ENCODE assay signal across 11 cellular contexts in genomic region chr19:16543734-16544133, GRCh38. TPM values are rescaled to one million over a fixed set of nuclear protein-coding genes. Genes with fewer than 3 reads are reported as not detected.
A peak's percentile ranks its signal among the peaks of the same experiment; 100 is the strongest.
DNase-seq lines count a peak whose midpoint lies in the region; ATAC-seq and TF ChIP-seq lines count a peak whose summit lies in the region.
"Not testable (repeated sequence)": the region's sequence is repeated elsewhere in the genome, so short reads cannot be mapped to it uniquely, and the experiment has no call there.
"Had no signal": no experiment of that assay in that cellular context is flagged by ENCODE, and none has a peak within 500 bp of the region (broad histone marks: within the 10 kb centered on the region; RNA-seq: fewer than 3 reads in every experiment).

No MANE protein-coding gene starts in this region.

- not testable (repeated sequence) for TF ChIP-seq CTCF in AG04449 (IDR thresholded peaks at IDR 0.05; ENCODE audit: insufficient read depth, low read length, missing control alignments); GM12864 (IDR thresholded peaks at IDR 0.05; ENCODE audit: low read depth, low read length, missing control alignments); chondrocyte (IDR thresholded peaks at IDR 0.05); osteoblast (IDR thresholded peaks at IDR 0.05; ENCODE audit: extremely low read depth, low read depth, low read length)

- peaks cover 33% of the 10 kb centered on the region for H3K4me1 ChIP-seq in Karpas-422 (ENCODE audit: low read length)
- H3K4me1 ChIP-seq in osteoblast (ENCODE audit: insufficient read depth, low read length) = not testable (repeated sequence)

- peak overlapping the region; percentile 85 to 92 (median 92) for H3K4me3 Mint-ChIP-seq in T-cell
- H3K4me3 Mint-ChIP-seq in activated T-helper 17 cell treated with anti-CD3 and anti-CD28 coated beads, Interleukin-2, amount 50 U/mL, for 72 hours = peak overlapping the region; percentile 98
- H3K4me3 Mint-ChIP-seq in chondrocyte (ENCODE audit: unreplicated experiment) = peak overlapping the region; percentile 19
- H3K4me3 Mint-ChIP-seq in memory B cell = peak overlapping the region; percentile 95

- peak overlapping the region; percentile 18; the same call in 1 of the 2 replicates for H3K4me3 ChIP-seq in AG04449 (ENCODE audit: low read depth, low read length)
- peak overlapping the region; percentile 77; the same call in 1 of the 2 replicates for H3K4me3 ChIP-seq in GM12864 (ENCODE audit: low read depth, low read length)
- H3K4me3 ChIP-seq in Karpas-422 (ENCODE audit: low read length) = peak overlapping the region; percentile 88
- H3K4me3 ChIP-seq in osteoblast (ENCODE audit: insufficient read depth, low read length) = not testable (repeated sequence)

- peak overlapping the region; percentile 84 for H3K9ac ChIP-seq in Karpas-422 (ENCODE audit: low read length)

- ATAC-seq in T-cell (replicated peaks in 1 of 4); activated T-helper 17 cell treated with anti-CD3 and anti-CD28 coated beads, Interleukin-2, amount 50 U/mL, for 72 hours (replicated peaks); memory B cell (ENCODE audit: low read depth): not testable (repeated sequence)

- H2AFZ ChIP-seq in Karpas-422 (ENCODE audit: low read length); osteoblast (ENCODE audit: low read length): not testable (repeated sequence)

- not testable (repeated sequence) for H3K9me3 ChIP-seq in Karpas-422 (ENCODE audit: low read length); osteoblast (ENCODE audit: low read depth, low read length)

- H3K36me3 ChIP-seq in Karpas-422 (ENCODE audit: insufficient read depth, low read length) (peaks cover 18% of the 10 kb centered on the region), osteoblast (ENCODE audit: insufficient read depth, low read length) (peaks cover 11% of the 10 kb centered on the region)

- not testable (repeated sequence) for H3K9me2 ChIP-seq in Karpas-422 (replicated peaks; ENCODE audit: insufficient read depth, low read length)

- H3K4me2 ChIP-seq in Karpas-422 (ENCODE audit: low read depth, low read length, poor library complexity, severe bottlenecking) (peak overlapping the region; percentile 97), osteoblast (ENCODE audit: insufficient read depth, low read length) (peak overlapping the region; percentile 98)

- not testable (repeated sequence) for DNase-seq in AG04449 (ENCODE audit: low read depth, low spot score); GM12864 (ENCODE audit: low read depth); Karpas-422; T-cell; chondrocyte (ENCODE audit: low spot score); memory B cell (ENCODE audit: low spot score in 2 of 2); osteoblast (ENCODE audit: insufficient read length, low spot score, missing footprints)

- not testable (repeated sequence) for H3K27me3 Mint-ChIP-seq in T-cell; activated T-helper 17 cell treated with anti-CD3 and anti-CD28 coated beads, Interleukin-2, amount 50 U/mL, for 72 hours; chondrocyte (ENCODE audit: low read depth); memory B cell

- H3K79me2 ChIP-seq in Karpas-422 (ENCODE audit: low read length) (peaks cover 52% of the 10 kb centered on the region), osteoblast (ENCODE audit: insufficient read depth, low read length) (peaks cover 63% of the 10 kb centered on the region)

- H3K27ac Mint-ChIP-seq in T-cell (peak overlapping the region; percentile 46 to 87), chondrocyte (ENCODE audit: unreplicated experiment) (peak overlapping the region; percentile 32)
- H3K27ac Mint-ChIP-seq in activated T-helper 17 cell treated with anti-CD3 and anti-CD28 coated beads, Interleukin-2, amount 50 U/mL, for 72 hours = peak overlapping the region; percentile 97
- not testable (repeated sequence) for H3K27ac Mint-ChIP-seq in memory B cell

- H3K36me3 Mint-ChIP-seq in T-cell; chondrocyte (ENCODE audit: low read depth): not testable (repeated sequence)
- peaks cover 46% of the 10 kb centered on the region for H3K36me3 Mint-ChIP-seq in activated T-helper 17 cell treated with anti-CD3 and anti-CD28 coated beads, Interleukin-2, amount 50 U/mL, for 72 hours (ENCODE audit: low read depth)
- H3K36me3 Mint-ChIP-seq in memory B cell = peaks cover 12% of the 10 kb centered on the region

- not testable (repeated sequence) for H3K27me3 ChIP-seq in Karpas-422 (ENCODE audit: low read length); osteoblast (ENCODE audit: insufficient read depth, low read length)

- H3K4me1 Mint-ChIP-seq in T-cell = peaks cover 43 to 49% (median 43%) of the 10 kb centered on the region in 3 donors
- peaks cover 23% of the 10 kb centered on the region for H3K4me1 Mint-ChIP-seq in activated T-helper 17 cell treated with anti-CD3 and anti-CD28 coated beads, Interleukin-2, amount 50 U/mL, for 72 hours
- peaks cover 33% of the 10 kb centered on the region for H3K4me1 Mint-ChIP-seq in chondrocyte (ENCODE audit: low read depth)
- peaks cover 28% of the 10 kb centered on the region for H3K4me1 Mint-ChIP-seq in memory B cell

- CTCF ChIA-PET in AG04449 (lab: Yijun Ruan, JAX) (interaction anchor here (0.7 kb wide), 1 partner anchor 38 kb away, joined by 3 read pairs; no protein-coding TSS in a partner anchor), T-cell (lab: Charles Lee) (interaction anchor here in 1 of 2 donors (1.0 kb wide), 1 partner anchor 22 kb away, joined by 3 read pairs; no protein-coding TSS in a partner anchor)

- peaks cover 19% of the 10 kb centered on the region for H4K20me1 ChIP-seq in Karpas-422 (ENCODE audit: insufficient read depth, low read depth, low read length)
- peaks cover 24% of the 10 kb centered on the region for H4K20me1 ChIP-seq in osteoblast (ENCODE audit: insufficient read depth, low read length)

- peak overlapping the region; percentile 87 for H3K27ac ChIP-seq in Karpas-422 (ENCODE audit: low read length)
- not testable (repeated sequence) for H3K27ac ChIP-seq in osteoblast (ENCODE audit: low read depth, low read length)

- H3K9me3 Mint-ChIP-seq in T-cell; activated T-helper 17 cell treated with anti-CD3 and anti-CD28 coated beads, Interleukin-2, amount 50 U/mL, for 72 hours; chondrocyte (ENCODE audit: low read depth); memory B cell: not testable (repeated sequence)

- POLR2A ChIA-PET in AG04449 (lab: Yijun Ruan, JAX) = not testable (repeated sequence)
- POLR2A ChIA-PET in T-cell (lab: Charles Lee) = interaction anchor here in 1 of 2 donors (0.6 to 1.2 kb wide), 3 partner anchors 28 to 533 kb away, joined by 3 to 7 read pairs (median 3); no protein-coding TSS in a partner anchor

RNA-seq across cellular contexts. Expression of gene CHERP, which starts 1.5 kb away (rescaled TPM):
- 5.9 and 14.9 TPM in 2 replicates for total RNA-seq in Karpas-422 (2014; rRNA removed; shearing (Covaris generic); ENCODE audit: low replicate concordance)
- total RNA-seq in T-cell (10 to 100 TPM; 52.6 to 76.7 (median 70.3) TPM), chondrocyte (30.1 to 35.2 TPM (median 32.6 TPM) in 3 replicates), osteoblast (5.8 and 6.5 TPM in 2 replicates)
- total RNA-seq in activated T-helper 17 cell treated with anti-CD3 and anti-CD28 coated beads, Interleukin-2, amount 50 U/mL, for 72 hours = 10 to 100 TPM; 56.5 to 74.9 TPM

RNA-seq across cellular contexts. Expression of gene SLC35E1, which starts 28.5 kb away (rescaled TPM):
- 33.5 and 39.4 TPM in 2 replicates for total RNA-seq in Karpas-422 (2014; rRNA removed; shearing (Covaris generic); ENCODE audit: low replicate concordance)
- 10 to 100 TPM; 32.7 to 67.5 (median 36.9) TPM for total RNA-seq in T-cell
- total RNA-seq in activated T-helper 17 cell treated with anti-CD3 and anti-CD28 coated beads, Interleukin-2, amount 50 U/mL, for 72 hours = 100 to 1,000 TPM in 1 of 2 donors, 10 to 100 TPM in 1; 71.8 to 117 TPM
- 68.1 to 70.0 TPM (median 69.2 TPM) in 3 replicates for total RNA-seq in chondrocyte
- total RNA-seq in osteoblast = 38.0 and 41.5 TPM in 2 replicates

RNA-seq across cellular contexts. Expression of gene C19orf44, which starts 47.5 kb away (rescaled TPM):
- 4.7 and 15.1 TPM in 2 replicates for total RNA-seq in Karpas-422 (2014; rRNA removed; shearing (Covaris generic); ENCODE audit: low replicate concordance)
- total RNA-seq in T-cell (1 to 10 TPM; 2.3 to 4.6 (median 3.3) TPM), chondrocyte (3.1 to 5.8 TPM (median 3.2 TPM) in 3 replicates), osteoblast (7.2 and 7.7 TPM in 2 replicates)
- 1 to 10 TPM; 4.0 to 4.2 TPM for total RNA-seq in activated T-helper 17 cell treated with anti-CD3 and anti-CD28 coated beads, Interleukin-2, amount 50 U/mL, for 72 hours

RNA-seq across cellular contexts. Expression of gene CALR3, which starts 47.8 kb away (rescaled TPM):
- 0.71 TPM in 1 of 2 replicates, not detected in the other for total RNA-seq in Karpas-422 (2014; rRNA removed; shearing (Covaris generic); ENCODE audit: low replicate concordance)
- total RNA-seq in T-cell = not detected
- total RNA-seq in activated T-helper 17 cell treated with anti-CD3 and anti-CD28 coated beads, Interleukin-2, amount 50 U/mL, for 72 hours = not detected
- total RNA-seq in chondrocyte = not detected in 3 replicates
- total RNA-seq in osteoblast = not detected in 2 replicates
- total RNA-seq: fibroblast of villous mesenchyme, right atrium auricular region, uterus had no signal

Comparison
In these comparisons a context has a peak if more than half of its experiments do, and no peak if none do; other contexts are left out.
1. H3K4me3 Mint-ChIP-seq: peak in every context shown above with its lines; median percentile 98 in activated T-helper 17 cell treated with anti-CD3 and anti-CD28 coated beads, Interleukin-2, amount 50 U/mL, for 72 hours; 95 in memory B cell; 92 in T-cell; 19 in chondrocyte.